7 cellular contexts compared by ENCODE assay signal in genomic region chr15:55694652-55695150, GRCh38. TPM values are rescaled to one million over a fixed set of nuclear protein-coding genes. Genes with fewer than 3 reads are reported as not detected.
A peak's percentile ranks its signal among the peaks of the same experiment; 100 is the strongest.
DNase-seq lines count a peak whose midpoint lies in the region; ATAC-seq and TF ChIP-seq lines count a peak whose summit lies in the region.

No MANE protein-coding gene starts in this region.

- peaks cover 30% of the 10 kb centered on the region for H3K4me1 ChIP-seq in Panc1 (ENCODE audit: control insufficient read depth, insufficient read depth, low read length)

- no peak overlapping the region; the same call in 1 of the 2 replicates for H3K27ac ChIP-seq in Panc1 (ENCODE audit: low read length)

- CTCF ChIA-PET in Panc1 (lab: Charles Lee) = no interaction called here

- no TSS peak for BruUV-seq in Panc1 (replicated peaks; lab: Mats Ljungman, UMichigan)

- H3K36me3 ChIP-seq in Panc1 (ENCODE audit: control insufficient read depth, insufficient read depth, low read length) = no peaks in the 10 kb centered on the region

- in situ Hi-C loops in Panc1 (cut with HindIII; ENCODE audit: low pct_unique_long_range_greater_than_20kb, low sequenced_read_pairs) = no loop called here

- H3K9me3 ChIP-seq in Panc1 (ENCODE audit: control insufficient read depth, insufficient read depth, low read depth, low read length) = no peaks in the 10 kb centered on the region

- POLR2A ChIA-PET in Panc1 (lab: Charles Lee) = no interaction called here

- no peak overlapping the region for H3K4me3 ChIP-seq in Panc1 (ENCODE audit: low read depth in 2 of 2, low read length in 2 of 2)

- DNase-seq in GM19240 (ENCODE audit: insufficient read length, low spot score) (peak; percentile 17), Panc1 (ENCODE audit: low read depth, low spot score) (no peak), renal cortical epithelial cell (ENCODE audit: low read depth) (peak; percentile 59), GF-D8 (lab: John Stamatoyannopoulos, UW) (no peak), retina (no peak)
- no peak for DNase-seq in activated CD4-positive, alpha-beta T cell treated with anti-CD3 and anti-CD28 coated beads for 48 hours

- TF ChIP-seq CTCF in Panc1 (IDR thresholded peaks at IDR 0.05) = no peak

- H3K27me3 ChIP-seq in Panc1 (ENCODE audit: control insufficient read depth, insufficient read depth, low read length) = no peaks in the 10 kb centered on the region

- peak; percentile 94 for ATAC-seq in HG02973 (IDR thresholded peaks at IDR 0.05; ENCODE audit: unreplicated experiment)
- ATAC-seq in Panc1 = peak; percentile 85

- intact Hi-C loops in Panc1 (cut with micrococcal nuclease; ENCODE audit: unreplicated experiment) = no loop called here

RNA-seq across cellular contexts. Expression of gene PRTG, which starts 48.3 kb away (rescaled TPM):
- total RNA-seq in Panc1 (2021; ENCODE audit: unreplicated experiment) = 11.4 TPM
- 2.6 TPM for polyA plus RNA-seq in Panc1 (2012; ENCODE audit: insufficient read length)
- total RNA-seq in renal cortical epithelial cell = 3.8 and 19.0 TPM in 2 replicates

Comparison
In these comparisons a context has a peak if more than half of its experiments do, and no peak if none do; other contexts are left out.
1. DNase-seq: peak in GM19240 (single experiment) and renal cortical epithelial cell (single experiment); none in Panc1 (single experiment), GF-D8 (single experiment), activated CD4-positive, alpha-beta T cell treated with anti-CD3 and anti-CD28 coated beads for 48 hours (single experiment) and retina (single experiment).